ENCODE assay signal across 11 cellular contexts in genomic region chr20:47521059-47521808, GRCh38. TPM values are rescaled to one million over a fixed set of nuclear protein-coding genes. Genes with fewer than 3 reads are reported as not detected.
DNase-seq lines count a peak whose midpoint lies in the region; ATAC-seq and TF ChIP-seq lines count a peak whose summit lies in the region.
"Had no signal": no experiment of that assay in that cellular context is flagged by ENCODE, and none has a peak within 500 bp of the region (broad histone marks: within the 10 kb centered on the region; RNA-seq: fewer than 3 reads in every experiment).

No MANE protein-coding gene starts in this region.

- H3K27me3 ChIP-seq in KMS-11 (ENCODE audit: insufficient read depth, low read depth): no peaks in the 10 kb centered on the region
- no peaks in the 10 kb centered on the region for H3K27me3 ChIP-seq in brain microvascular endothelial cell (replicated peaks)
- no peaks in the 10 kb centered on the region for H3K27me3 ChIP-seq in colonic mucosa

- H3K79me2 ChIP-seq in KMS-11 (ENCODE audit: insufficient read depth, low read depth): peaks cover 64% of the 10 kb centered on the region

- DNase-seq in activated CD8-positive, alpha-beta memory T cell treated with anti-CD3 and anti-CD28 coated beads, Interleukin-2, amount 10 ng/mL, durations not matched to agents 7 days and 5 days: no peak
- no peak for DNase-seq in activated CD8-positive, alpha-beta memory T cell treated with anti-CD3 and anti-CD28 coated beads, Interleukin-2, amount 50 U/mL, for 4 hours
- DNase-seq in brain microvascular endothelial cell: no peak
- DNase-seq in osteocyte (ENCODE audit: extremely low spot score, unreplicated experiment): no peak
- no peak for DNase-seq in colonic mucosa
- DNase-seq in dedifferentiated amniotic fluid mesenchymal stem cell (ENCODE audit: extremely low spot score): no peak
- DNase-seq: central memory CD4-positive, alpha-beta T cell; NCI-H510A; stimulated activated naive CD4-positive, alpha-beta T cell treated with Interleukin-2 at 50 U/mL for 16 hours had no signal

- H3K36me3 Mint-ChIP-seq in activated CD8-positive, alpha-beta memory T cell treated with anti-CD3 and anti-CD28 coated beads, Interleukin-2, amount 10 ng/mL, durations not matched to agents 7 days and 5 days: peaks cover 61% of the 10 kb centered on the region
- H3K36me3 Mint-ChIP-seq in osteocyte (ENCODE audit: unreplicated experiment): peaks cover 25% of the 10 kb centered on the region

- CTCF ChIA-PET in activated CD8-positive, alpha-beta memory T cell treated with anti-CD3 and anti-CD28 coated beads, Interleukin-2, amount 10 ng/mL, durations not matched to agents 7 days and 5 days (lab: Charles Lee): interaction anchor here (0.6 to 0.7 kb wide), 2 partner anchors 47 to 106 kb away, joined by 3 to 4 read pairs; no protein-coding TSS in a partner anchor

- no peak for ATAC-seq in activated CD8-positive, alpha-beta memory T cell treated with anti-CD3 and anti-CD28 coated beads, Interleukin-2, amount 10 ng/mL, durations not matched to agents 7 days and 5 days
- no peak for ATAC-seq in HG03159 (IDR thresholded peaks at IDR 0.05; ENCODE audit: unreplicated experiment)

- H4K20me1 ChIP-seq in KMS-11 (ENCODE audit: insufficient read depth): no peaks in the 10 kb centered on the region

- H3K27ac Mint-ChIP-seq in activated CD8-positive, alpha-beta memory T cell treated with anti-CD3 and anti-CD28 coated beads, Interleukin-2, amount 10 ng/mL, durations not matched to agents 7 days and 5 days: peak overlapping the region; percentile 35
- no peak overlapping the region for H3K27ac Mint-ChIP-seq in osteocyte (ENCODE audit: unreplicated experiment)

- H3K4me1 ChIP-seq in KMS-11 (ENCODE audit: low read depth, poor library complexity, severe bottlenecking): no peaks in the 10 kb centered on the region
- no peaks in the 10 kb centered on the region for H3K4me1 ChIP-seq in colonic mucosa

- in situ Hi-C loops in brain microvascular endothelial cell (cut with HindIII; ENCODE audit: low pct_ligation_motif_present, low sequenced_read_pairs): no loop called here

- no peaks in the 10 kb centered on the region for H3K27me3 Mint-ChIP-seq in activated CD8-positive, alpha-beta memory T cell treated with anti-CD3 and anti-CD28 coated beads, Interleukin-2, amount 10 ng/mL, durations not matched to agents 7 days and 5 days
- no peaks in the 10 kb centered on the region for H3K27me3 Mint-ChIP-seq in osteocyte (ENCODE audit: unreplicated experiment)

- peaks cover 17% of the 10 kb centered on the region for H3K9me3 Mint-ChIP-seq in activated CD8-positive, alpha-beta memory T cell treated with anti-CD3 and anti-CD28 coated beads, Interleukin-2, amount 10 ng/mL, durations not matched to agents 7 days and 5 days (ENCODE audit: low read depth)
- H3K9me3 Mint-ChIP-seq in osteocyte (ENCODE audit: unreplicated experiment): peaks cover 10% of the 10 kb centered on the region

- no peak overlapping the region for H3K9ac ChIP-seq in KMS-11
- no peak overlapping the region for H3K9ac ChIP-seq in colonic mucosa (ENCODE audit: low read depth in 2 of 2, low read length in 2 of 2)

- TF ChIP-seq CTCF in KMS-11 (conservative IDR thresholded peaks at IDR 0.05; ENCODE audit: low read depth, low read length) (peak; percentile 39; the same call in 1 of the 2 replicates), brain microvascular endothelial cell (IDR thresholded peaks at IDR 0.05; ENCODE audit: low read depth, low read length, missing control alignments) (peak; percentile 28), osteocyte (IDR thresholded peaks at IDR 0.05) (peak; percentile 33), colonic mucosa (IDR thresholded peaks at IDR 0.05) (no peak)

- peaks cover 14% of the 10 kb centered on the region for H3K4me1 Mint-ChIP-seq in activated CD8-positive, alpha-beta memory T cell treated with anti-CD3 and anti-CD28 coated beads, Interleukin-2, amount 10 ng/mL, durations not matched to agents 7 days and 5 days
- H3K4me1 Mint-ChIP-seq in osteocyte (ENCODE audit: unreplicated experiment): peaks cover 12% of the 10 kb centered on the region

- intact Hi-C loops in colonic mucosa (cut with DNase I): no loop called here

- H3K9me3 ChIP-seq in colonic mucosa: peaks cover 10% of the 10 kb centered on the region

- H3K36me3 ChIP-seq in KMS-11 (ENCODE audit: insufficient read depth) (peaks cover 3% of the 10 kb centered on the region; the same call in 1 of the 2 replicates), brain microvascular endothelial cell (replicated peaks) (peaks cover 11% of the 10 kb centered on the region), colonic mucosa (no peaks in the 10 kb centered on the region)

- H3K4me3 ChIP-seq in KMS-11 (IDR thresholded peaks at IDR 0.05; ENCODE audit: insufficient read depth, low read depth, low read length) (no peak overlapping the region), brain microvascular endothelial cell (ENCODE audit: low read depth, low read length) (no peak overlapping the region), colonic mucosa (no peak overlapping the region)

- no peak overlapping the region for H2AFZ ChIP-seq in KMS-11 (ENCODE audit: low read depth)

- H3K4me3 Mint-ChIP-seq in activated CD8-positive, alpha-beta memory T cell treated with anti-CD3 and anti-CD28 coated beads, Interleukin-2, amount 10 ng/mL, durations not matched to agents 7 days and 5 days: no peak overlapping the region
- no peak overlapping the region for H3K4me3 Mint-ChIP-seq in osteocyte (ENCODE audit: unreplicated experiment)

- H3K4me2 ChIP-seq in KMS-11: no peak overlapping the region

- H3K27ac ChIP-seq in KMS-11 (no peak overlapping the region), brain microvascular endothelial cell (no peak overlapping the region), colonic mucosa (no peak overlapping the region)

RNA-seq across cellular contexts. Expression of gene NCOA3, which starts 19.5 kb away (rescaled TPM):
- 10 to 100 TPM; 74.9 to 75.8 TPM for total RNA-seq in activated CD8-positive, alpha-beta memory T cell treated with anti-CD3 and anti-CD28 coated beads, Interleukin-2, amount 10 ng/mL, durations not matched to agents 7 days and 5 days
- total RNA-seq in osteocyte: 75.9 and 77.5 TPM in 2 replicates
- total RNA-seq in colonic mucosa: 10 to 100 TPM; 17.1 to 24.2 TPM
